ENCODE assay signal across 1 cellular context in the genomic region with DNA sequence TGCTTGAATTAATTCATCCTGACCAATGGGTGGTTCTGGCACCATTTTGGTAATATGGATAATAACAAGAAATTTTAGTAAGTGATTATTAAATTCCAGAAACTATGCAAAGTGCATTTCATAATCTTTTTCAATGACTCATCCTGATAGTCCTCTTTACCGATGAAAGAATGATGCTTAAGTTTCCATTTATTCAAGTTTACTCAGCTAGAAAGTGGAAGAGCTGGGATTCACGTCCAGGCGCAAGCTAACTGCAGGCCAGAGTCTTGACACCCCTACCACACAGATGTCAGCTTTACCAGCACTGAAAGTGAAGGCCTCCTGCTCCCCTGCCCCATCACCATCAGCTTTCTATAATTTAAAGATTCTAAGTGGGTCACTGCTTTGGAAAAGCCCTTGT.
TF ChIP-seq lines count a peak whose summit lies in the region.

No MANE protein-coding gene starts in this region.

TF ChIP-seq in IMR-90, 13 proteins besides CTCF, POLR2A, EP300 and RAD21:
- no peak for TF ChIP-seq NFE2L2 (IDR thresholded peaks at IDR 0.05; ENCODE audit: low read depth, low read length)
- TF ChIP-seq BHLHE40 (IDR thresholded peaks at IDR 0.05; ENCODE audit: low read depth, low read length): no peak
- TF ChIP-seq MAZ (IDR thresholded peaks at IDR 0.05; ENCODE audit: borderline replicate concordance, low read depth, low read length): no peak
- no peak for TF ChIP-seq SMC3 (IDR thresholded peaks at IDR 0.05; ENCODE audit: low read depth, low read length)
- TF ChIP-seq MXI1 (IDR thresholded peaks at IDR 0.05; ENCODE audit: borderline replicate concordance, low read depth, low read length): no peak
- no peak for TF ChIP-seq CHD1 (IDR thresholded peaks at IDR 0.05; ENCODE audit: low read depth, low read length)
